ENCODE assay signal across 18 cellular contexts in genomic region chrX:95823796-95824195, GRCh38.
A peak's percentile ranks its signal among the peaks of the same experiment; 100 is the strongest.
DNase-seq lines count a peak whose midpoint lies in the region; ATAC-seq, FAIRE-seq and TF ChIP-seq lines count a peak whose summit lies in the region.
"Had no signal": no experiment of that assay in that cellular context is flagged by ENCODE, and none has a peak within 500 bp of the region (broad histone marks: within the 10 kb centered on the region; RNA-seq: fewer than 3 reads in every experiment).

No MANE protein-coding gene starts in this region.

- no peak overlapping the region for H3K27ac Mint-ChIP-seq in glutamatergic neuron (ENCODE audit: unreplicated experiment)
- H3K27ac Mint-ChIP-seq: CD4-positive, alpha-beta memory T cell; T-cell had no signal

- H3K4me2 ChIP-seq in A549: no peak overlapping the region

- no peak overlapping the region for H3K4me3 Mint-ChIP-seq in glutamatergic neuron (ENCODE audit: unreplicated experiment)
- H3K4me3 Mint-ChIP-seq: CD4-positive, alpha-beta memory T cell; T-cell had no signal

- H3K27me3 Mint-ChIP-seq in glutamatergic neuron (ENCODE audit: unreplicated experiment): no peaks in the 10 kb centered on the region
- H3K27me3 Mint-ChIP-seq: CD4-positive, alpha-beta memory T cell had no signal

- H3K36me3 Mint-ChIP-seq in glutamatergic neuron (ENCODE audit: unreplicated experiment): no peaks in the 10 kb centered on the region
- H3K36me3 Mint-ChIP-seq: CD4-positive, alpha-beta memory T cell; T-cell had no signal

- H3K4me1 ChIP-seq in A549: no peaks in the 10 kb centered on the region
- no peaks in the 10 kb centered on the region for H3K4me1 ChIP-seq in gastroesophageal sphincter
- H3K4me1 ChIP-seq: BE2C had no signal

- no peak for TF ChIP-seq RAD21 in A549 (conservative IDR thresholded peaks at IDR 0.05 in 1 of 2, IDR thresholded peaks at IDR 0.05 in 1 of 2)

- 0% methylated on average over 1 of the region's 1 CpG for WGBS in A549 (ENCODE audit: missing lambda C conversion rate)
- WGBS in gastroesophageal sphincter (ENCODE audit: low coverage in 1 of 2), 2 donors: 75 to 89% methylated on average over 1 of the region's 1 CpG

- no peak for ATAC-seq in A549
- no peak for ATAC-seq in HG03521 (IDR thresholded peaks at IDR 0.05; ENCODE audit: unreplicated experiment)
- ATAC-seq in gastroesophageal sphincter: no peak
- ATAC-seq: K562, T-cell had no signal

- CTCF ChIA-PET in A549 (lab: Yijun Ruan, JAX): no interaction called here

- no peak overlapping the region for H3K4me3 ChIP-seq in A549
- H3K4me3 ChIP-seq in cardiac fibroblast (replicated peaks in 1 of 2; ENCODE audit: low read depth in 2 of 2, low read length in 2 of 2): no peak overlapping the region
- no peak overlapping the region for H3K4me3 ChIP-seq in gastroesophageal sphincter
- H3K4me3 ChIP-seq: HAP-1, K562 had no signal

- DNase-seq in A549 (ENCODE audit: low read depth in 1 of 2, low spot score in 1 of 2): no peak
- DNase-seq in D721Med (ENCODE audit: insufficient read length, low spot score): no peak
- DNase-seq in cardiac fibroblast (ENCODE audit: low read depth in 2 of 2): no peak
- DNase-seq in glutamatergic neuron: no peak
- no peak for DNase-seq in NCI-H2171 (lab: John Stamatoyannopoulos, UW)
- no peak for DNase-seq in H54 (ENCODE audit: insufficient read length, low spot score)
- DNase-seq: BE2C; CD4-positive, alpha-beta memory T cell; GF-D8; NCI-H1436; NCI-H2029; NCI-H748 treated with DMSO at 0.1 percent for 48 hours; T-cell had no signal

- TF ChIP-seq POLR2A in A549 (IDR thresholded peaks at IDR 0.05; ENCODE audit: low read length) (no peak), gastroesophageal sphincter (IDR thresholded peaks at IDR 0.05) (no peak), H54 (IDR thresholded peaks at IDR 0.05; ENCODE audit: low read depth, low read length) (no peak)

- TF ChIP-seq EP300 in A549 (IDR thresholded peaks at IDR 0.05) (no peak), gastroesophageal sphincter (IDR thresholded peaks at IDR 0.05) (no peak)

- FAIRE-seq in A549 (lab: Jason Lieb, UNC) (peak; percentile 59), D721Med (lab: Jason Lieb, UNC) (peak; percentile 53), H54 (lab: Jason Lieb, UNC) (no peak)
- FAIRE-seq: GM12892, K562 had no signal

- H3K27me3 ChIP-seq in gastroesophageal sphincter: no peaks in the 10 kb centered on the region
- H3K27me3 ChIP-seq: BE2C had no signal

- H3K9me3 Mint-ChIP-seq in glutamatergic neuron (ENCODE audit: unreplicated experiment): no peaks in the 10 kb centered on the region
- H3K9me3 Mint-ChIP-seq: T-cell had no signal

- H3K4me1 Mint-ChIP-seq in glutamatergic neuron (ENCODE audit: low read depth, unreplicated experiment): no peaks in the 10 kb centered on the region
- H3K4me1 Mint-ChIP-seq: CD4-positive, alpha-beta memory T cell; T-cell had no signal

- no peak overlapping the region for H3K27ac ChIP-seq in A549
- H3K27ac ChIP-seq in gastroesophageal sphincter: no peak overlapping the region

- H3K9me3 ChIP-seq in A549 (no peaks in the 10 kb centered on the region), gastroesophageal sphincter (no peaks in the 10 kb centered on the region)
- H3K9me3 ChIP-seq: BE2C, HAP-1 had no signal

- no peaks in the 10 kb centered on the region for H3K36me3 ChIP-seq in gastroesophageal sphincter
- H3K36me3 ChIP-seq: BE2C, HAP-1 had no signal

- POLR2A ChIA-PET in A549 (lab: Yijun Ruan, JAX): no interaction called here

- TF ChIP-seq CTCF in A549 (IDR thresholded peaks at IDR 0.05) (no peak), D721Med (IDR thresholded peaks at IDR 0.05; ENCODE audit: insufficient read depth, missing control alignments) (no peak), cardiac fibroblast (IDR thresholded peaks at IDR 0.05; ENCODE audit: low read depth, low read length) (peak; percentile 10), glutamatergic neuron (IDR thresholded peaks at IDR 0.05; ENCODE audit: partially characterized antibody, unreplicated experiment) (peak; percentile 62), gastroesophageal sphincter (IDR thresholded peaks at IDR 0.05) (no peak)

TF ChIP-seq in A549, 52 proteins besides CTCF, POLR2A, EP300 and RAD21:
- TF ChIP-seq E2F6 (IDR thresholded peaks at IDR 0.05; ENCODE audit: borderline replicate concordance, low read depth) (no peak), REST (IDR thresholded peaks at IDR 0.05) (no peak), TFCP2L1 (CRISPR knock-in tag; IDR thresholded peaks at IDR 0.05) (no peak), ZC3H11A (IDR thresholded peaks at IDR 0.05) (no peak), USF2 (IDR thresholded peaks at IDR 0.05) (no peak)

Comparison
In these comparisons a context has a peak if more than half of its experiments do, and no peak if none do; other contexts are left out.
1. CTCF ChIP-seq: peak in cardiac fibroblast (single experiment) and glutamatergic neuron (single experiment); none in A549 (single experiment), D721Med (single experiment) and gastroesophageal sphincter (0 of 4).